ENCODE assay signal across 8 cellular contexts in genomic region chr19:20077791-20078463, GRCh38. TPM values are rescaled to one million over a fixed set of nuclear protein-coding genes. Genes with fewer than 3 reads are reported as not detected.
DNase-seq lines count a peak whose midpoint lies in the region; ATAC-seq and TF ChIP-seq lines count a peak whose summit lies in the region.

TSS of gene ZNF90 (plus strand) at chr19:20078000. CDS start at chr19:20078133, 133 bp downstream.

- peaks cover 34% of the 10 kb centered on the region for H3K36me3 Mint-ChIP-seq in activated T-helper 2 cell treated with anti-CD3 and anti-CD28 coated beads, Interferon-gamma antibody, Interleukin-2, Interleukin-4, amounts not matched to agents 10 μg/mL and 5 μg/mL and 100 μg/mL, durations not matched to agents 14 hours and 24 hours and 36 hours (ENCODE audit: low read depth)
- peaks cover 43% of the 10 kb centered on the region for H3K36me3 Mint-ChIP-seq in nephron progenitor cell (ENCODE audit: low read depth)

- ATAC-seq in GM18498 (IDR thresholded peaks at IDR 0.05; ENCODE audit: unreplicated experiment): peak; percentile 92
- ATAC-seq in HG02884 (IDR thresholded peaks at IDR 0.05; ENCODE audit: unreplicated experiment): peak; percentile 92

- peak within 1 kb of the TSS; percentile 83 for H3K4me3 Mint-ChIP-seq in activated T-helper 2 cell treated with anti-CD3 and anti-CD28 coated beads, Interferon-gamma antibody, Interleukin-2, Interleukin-4, amounts not matched to agents 10 μg/mL and 5 μg/mL and 100 μg/mL, durations not matched to agents 14 hours and 24 hours and 36 hours (ENCODE audit: low read depth)
- H3K4me3 Mint-ChIP-seq in nephron progenitor cell: peak within 1 kb of the TSS; percentile 96

- no peaks in the 10 kb centered on the region for H3K9me3 ChIP-seq in NT2/D1 (ENCODE audit: insufficient read depth, low read length)

- H3K4me1 Mint-ChIP-seq in activated T-helper 2 cell treated with anti-CD3 and anti-CD28 coated beads, Interferon-gamma antibody, Interleukin-2, Interleukin-4, amounts not matched to agents 10 μg/mL and 5 μg/mL and 100 μg/mL, durations not matched to agents 14 hours and 24 hours and 36 hours (ENCODE audit: low read depth): peaks cover 2% of the 10 kb centered on the region
- peaks cover 39% of the 10 kb centered on the region for H3K4me1 Mint-ChIP-seq in nephron progenitor cell

- H3K4me3 ChIP-seq in NT2/D1 (ENCODE audit: insufficient read length, low read depth) (peak within 1 kb of the TSS; percentile 99), fibroblast of villous mesenchyme (ENCODE audit: low read depth, low read length) (peak within 1 kb of the TSS; percentile 66)

- no peaks in the 10 kb centered on the region for H3K27me3 ChIP-seq in NT2/D1 (ENCODE audit: insufficient read depth, insufficient read length)

- peaks cover 54% of the 10 kb centered on the region for H3K9me3 Mint-ChIP-seq in activated T-helper 2 cell treated with anti-CD3 and anti-CD28 coated beads, Interferon-gamma antibody, Interleukin-2, Interleukin-4, amounts not matched to agents 10 μg/mL and 5 μg/mL and 100 μg/mL, durations not matched to agents 14 hours and 24 hours and 36 hours
- peaks cover 66% of the 10 kb centered on the region for H3K9me3 Mint-ChIP-seq in nephron progenitor cell

- peak; percentile 97 for DNase-seq in NT2/D1 (ENCODE audit: low read depth, low spot score)
- peak; percentile 69 for DNase-seq in activated T-helper 2 cell treated with anti-CD3 and anti-CD28 coated beads, Interferon-gamma antibody, Interleukin-2, Interleukin-4, amounts not matched to agents 10 μg/mL and 5 μg/mL and 100 μg/mL, durations not matched to agents 14 hours and 24 hours and 36 hours (ENCODE audit: low spot score)
- DNase-seq in fibroblast of villous mesenchyme (ENCODE audit: low read depth): peak; percentile 94
- DNase-seq in nephron progenitor cell: peak; percentile 88
- peak; percentile 76 to 90 (median 82) for DNase-seq in stimulated activated naive CD4-positive, alpha-beta T cell (lab: John Stamatoyannopoulos, UW)
- no peak for DNase-seq in UCSD-AML1 (lab: John Stamatoyannopoulos, UW; ENCODE audit: unreplicated experiment)

- no peaks in the 10 kb centered on the region for H3K27me3 Mint-ChIP-seq in activated T-helper 2 cell treated with anti-CD3 and anti-CD28 coated beads, Interferon-gamma antibody, Interleukin-2, Interleukin-4, amounts not matched to agents 10 μg/mL and 5 μg/mL and 100 μg/mL, durations not matched to agents 14 hours and 24 hours and 36 hours (ENCODE audit: low read depth)
- H3K27me3 Mint-ChIP-seq in nephron progenitor cell (ENCODE audit: low read depth, poor library complexity): no peaks in the 10 kb centered on the region

- H3K4me1 ChIP-seq in NT2/D1 (ENCODE audit: insufficient read depth, insufficient read length): peaks cover 5% of the 10 kb centered on the region

- H3K27ac Mint-ChIP-seq in activated T-helper 2 cell treated with anti-CD3 and anti-CD28 coated beads, Interferon-gamma antibody, Interleukin-2, Interleukin-4, amounts not matched to agents 10 μg/mL and 5 μg/mL and 100 μg/mL, durations not matched to agents 14 hours and 24 hours and 36 hours: peak within 1 kb of the TSS; percentile 33
- H3K27ac Mint-ChIP-seq in nephron progenitor cell: peak within 1 kb of the TSS; percentile 98

- H3K9ac ChIP-seq in NT2/D1 (ENCODE audit: insufficient read length, low read depth): peak within 1 kb of the TSS; percentile 99

- TF ChIP-seq CTCF in fibroblast of villous mesenchyme (IDR thresholded peaks at IDR 0.05; ENCODE audit: insufficient read depth, low read depth, low read length) (no peak), nephron progenitor cell (IDR thresholded peaks at IDR 0.05) (no peak)

- H3K36me3 ChIP-seq in NT2/D1 (ENCODE audit: insufficient read depth, insufficient read length, low read length): peaks cover 18% of the 10 kb centered on the region

- intact Hi-C loops in activated T-helper 2 cell treated with anti-CD3 and anti-CD28 coated beads, Interferon-gamma antibody, Interleukin-2, Interleukin-4, amounts not matched to agents 10 μg/mL and 5 μg/mL and 100 μg/mL, durations not matched to agents 14 hours and 24 hours and 36 hours (cut with micrococcal nuclease): no loop called here

RNA-seq across cellular contexts. Expression of gene ZNF90, which starts in this region (rescaled TPM):
- 3.2 and 5.1 TPM in 2 replicates for total RNA-seq in activated T-helper 2 cell treated with anti-CD3 and anti-CD28 coated beads, Interferon-gamma antibody, Interleukin-2, Interleukin-4, amounts not matched to agents 10 μg/mL and 5 μg/mL and 100 μg/mL, durations not matched to agents 14 hours and 24 hours and 36 hours
- total RNA-seq in fibroblast of villous mesenchyme: 0.86 and 0.97 TPM in 2 replicates

Comparison
In these comparisons a context has a peak if more than half of its experiments do, and no peak if none do; other contexts are left out.
1. Peak in DNase-seq and H3K4me3 ChIP-seq in fibroblast of villous mesenchyme; RNA of the gene not detected or under 1 TPM.